Comparison of ENCODE assay signal across 3 cellular contexts in genomic region chr7:93931655-93932054, GRCh38.
TF ChIP-seq lines count a peak whose summit lies in the region.

No MANE protein-coding gene starts in this region.

TF ChIP-seq in A549, 52 proteins besides CTCF, POLR2A, EP300 and RAD21:
- TF ChIP-seq BHLHE40 (IDR thresholded peaks at IDR 0.05; ENCODE audit: low read depth, low read length): no peak
- no peak for TF ChIP-seq JUNB (IDR thresholded peaks at IDR 0.05)
- no peak for TF ChIP-seq MAZ (IDR thresholded peaks at IDR 0.05; ENCODE audit: borderline replicate concordance, low read depth, low read length)

TF ChIP-seq in IMR-90, 13 proteins besides CTCF, POLR2A, EP300 and RAD21:
- TF ChIP-seq MAFK (IDR thresholded peaks at IDR 0.05; ENCODE audit: low read depth, low read length): no peak
- TF ChIP-seq, protein P1, sequence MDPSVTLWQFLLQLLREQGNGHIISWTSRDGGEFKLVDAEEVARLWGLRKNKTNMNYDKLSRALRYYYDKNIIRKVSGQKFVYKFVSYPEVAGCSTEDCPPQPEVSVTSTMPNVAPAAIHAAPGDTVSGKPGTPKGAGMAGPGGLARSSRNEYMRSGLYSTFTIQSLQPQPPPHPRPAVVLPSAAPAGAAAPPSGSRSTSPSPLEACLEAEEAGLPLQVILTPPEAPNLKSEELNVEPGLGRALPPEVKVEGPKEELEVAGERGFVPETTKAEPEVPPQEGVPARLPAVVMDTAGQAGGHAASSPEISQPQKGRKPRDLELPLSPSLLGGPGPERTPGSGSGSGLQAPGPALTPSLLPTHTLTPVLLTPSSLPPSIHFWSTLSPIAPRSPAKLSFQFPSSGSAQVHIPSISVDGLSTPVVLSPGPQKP (IDR thresholded peaks at IDR 0.05; ENCODE audit: borderline replicate concordance, low read depth, low read length): no peak
TF ChIP-seq in IMR-90: peak in this region for 0.

TF ChIP-seq in K562, 482 proteins besides CTCF, POLR2A, EP300 and RAD21:
- TF ChIP-seq ATF7 (IDR thresholded peaks at IDR 0.05): peak; percentile 38; the same call in 1 of the 2 replicates
- TF ChIP-seq, protein P2, sequence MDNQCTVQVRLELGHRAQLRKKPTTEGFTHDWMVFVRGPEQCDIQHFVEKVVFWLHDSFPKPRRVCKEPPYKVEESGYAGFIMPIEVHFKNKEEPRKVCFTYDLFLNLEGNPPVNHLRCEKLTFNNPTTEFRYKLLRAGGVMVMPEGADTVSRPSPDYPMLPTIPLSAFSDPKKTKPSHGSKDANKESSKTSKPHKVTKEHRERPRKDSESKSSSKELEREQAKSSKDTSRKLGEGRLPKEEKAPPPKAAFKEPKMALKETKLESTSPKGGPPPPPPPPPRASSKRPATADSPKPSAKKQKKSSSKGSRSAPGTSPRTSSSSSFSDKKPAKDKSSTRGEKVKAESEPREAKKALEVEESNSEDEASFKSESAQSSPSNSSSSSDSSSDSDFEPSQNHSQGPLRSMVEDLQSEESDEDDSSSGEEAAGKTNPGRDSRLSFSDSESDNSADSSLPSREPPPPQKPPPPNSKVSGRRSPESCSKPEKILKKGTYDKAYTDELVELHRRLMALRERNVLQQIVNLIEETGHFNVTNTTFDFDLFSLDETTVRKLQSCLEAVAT (IDR thresholded peaks at IDR 0.05): no peak
- no peak for TF ChIP-seq L3MBTL2 (IDR thresholded peaks at IDR 0.05)
- no peak for TF ChIP-seq ZNF134 (CRISPR knock-in tag; conservative IDR thresholded peaks at IDR 0.05)
- TF ChIP-seq SAFB2 (IDR thresholded peaks at IDR 0.05; ENCODE audit: borderline replicate concordance, low read depth, low read length, severe bottlenecking): no peak
- TF ChIP-seq TCF15 (CRISPR knock-in tag; IDR thresholded peaks at IDR 0.05): no peak
- TF ChIP-seq HOXB6 (CRISPR knock-in tag; IDR thresholded peaks at IDR 0.05; ENCODE audit: borderline replicate concordance): no peak
- TF ChIP-seq CBFA2T3 (IDR thresholded peaks at IDR 0.05): no peak
- no peak for TF ChIP-seq NR2F6 (CRISPR knock-in tag; IDR thresholded peaks at IDR 0.05)
- TF ChIP-seq ATF3 (IDR thresholded peaks at IDR 0.05): peak; percentile 21; the same call in 1 of the 2 replicates
- TF ChIP-seq ATF3 (CRISPR knock-in tag; conservative IDR thresholded peaks at IDR 0.05): no peak
TF ChIP-seq in K562: peak in this region for 2.
